In the genomic region with DNA sequence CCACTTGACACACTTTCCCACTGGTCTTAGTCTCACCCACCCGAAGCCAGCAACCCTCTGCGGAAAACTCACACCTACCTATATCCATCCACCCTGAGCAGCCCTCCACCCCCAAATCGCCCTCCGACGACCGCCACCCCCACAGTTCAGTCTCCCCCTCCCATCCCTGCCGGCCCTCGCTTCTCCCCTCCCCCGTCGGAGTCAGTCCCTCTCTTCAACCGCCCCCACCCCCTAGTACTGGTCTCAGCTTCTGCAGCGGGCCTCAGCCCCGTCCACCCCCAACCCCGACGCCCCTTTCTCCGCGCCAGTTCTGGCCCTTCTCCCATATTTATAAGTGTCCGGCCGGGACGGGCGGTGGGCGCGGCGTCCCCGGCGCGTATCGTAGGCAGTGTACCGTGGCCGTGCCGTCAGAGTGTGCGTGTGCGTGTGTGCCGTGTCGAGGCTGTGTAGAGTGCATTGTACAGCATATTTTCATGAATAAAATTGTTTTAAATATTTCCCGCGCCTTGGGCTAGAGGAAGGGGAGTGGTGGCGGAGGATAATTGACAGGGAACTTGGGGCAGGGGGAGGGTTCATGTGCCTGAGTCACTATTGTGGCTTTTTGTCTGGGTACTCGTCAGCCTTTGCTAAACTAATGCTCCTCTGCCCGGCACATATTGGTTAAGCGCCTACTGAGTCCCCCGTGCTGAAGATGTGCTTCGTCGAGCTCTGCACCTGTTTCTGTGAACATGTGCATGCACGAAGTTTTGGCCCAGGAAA, we compare ENCODE assay signal across 8 cellular contexts. TPM values are rescaled to one million over a fixed set of nuclear protein-coding genes. Genes with fewer than 3 reads are reported as not detected.
DNase-seq lines count a peak whose midpoint lies in the region; ATAC-seq and TF ChIP-seq lines count a peak whose summit lies in the region.

No MANE protein-coding gene starts in this region.

- H3K4me3 Mint-ChIP-seq in activated naive CD4-positive, alpha-beta T cell treated with anti-CD3 and anti-CD28 coated beads for 36 hours = peak overlapping the region; percentile 69

- intact Hi-C loops in activated naive CD4-positive, alpha-beta T cell treated with anti-CD3 and anti-CD28 coated beads for 36 hours (cut with micrococcal nuclease) = no loop called here
- intact Hi-C loops in testis (cut with DNase I; ENCODE audit: low total_unique reads) = no loop called here

- CTCF ChIA-PET in activated naive CD4-positive, alpha-beta T cell treated with anti-CD3 and anti-CD28 coated beads for 36 hours (lab: Charles Lee) = no interaction called here

- WGBS in testis, 2 donors = 36 to 49% methylated on average over 33 to 45 of the region's 45 CpGs

- H3K27me3 Mint-ChIP-seq in activated naive CD4-positive, alpha-beta T cell treated with anti-CD3 and anti-CD28 coated beads for 36 hours (ENCODE audit: low read depth) = peaks cover 57% of the 10 kb centered on the region

- H3K36me3 Mint-ChIP-seq in activated naive CD4-positive, alpha-beta T cell treated with anti-CD3 and anti-CD28 coated beads for 36 hours (ENCODE audit: low read depth) = no peaks in the 10 kb centered on the region

- H3K9me3 Mint-ChIP-seq in activated naive CD4-positive, alpha-beta T cell treated with anti-CD3 and anti-CD28 coated beads for 36 hours = no peaks in the 10 kb centered on the region

- no peak for TF ChIP-seq CTCF in testis (IDR thresholded peaks at IDR 0.05)

- DNase-seq in activated gamma-delta T cell treated with Interleukin-2 at 50 U/mL for 16 hours (peak; percentile 34), activated gamma-delta T cell (lab: John Stamatoyannopoulos, UW) (no peak), islet precursor cell (peak; percentile 72), testis (no peak), SKM-1 treated with dmso at 0.1 percent for 144 hours (lab: John Stamatoyannopoulos, UW; ENCODE audit: unreplicated experiment) (no peak)
- peak; percentile 67 for DNase-seq in activated naive CD4-positive, alpha-beta T cell treated with anti-CD3 and anti-CD28 coated beads for 36 hours

- H3K27ac Mint-ChIP-seq in activated naive CD4-positive, alpha-beta T cell treated with anti-CD3 and anti-CD28 coated beads for 36 hours = no peak overlapping the region

- peak overlapping the region; percentile 87 to 96 for H3K27ac ChIP-seq in testis

- H3K4me3 ChIP-seq in testis = peak overlapping the region; percentile 64 to 66

- H3K4me1 Mint-ChIP-seq in activated naive CD4-positive, alpha-beta T cell treated with anti-CD3 and anti-CD28 coated beads for 36 hours (ENCODE audit: low read depth) = peaks cover 13% of the 10 kb centered on the region

- no peaks in the 10 kb centered on the region for H3K9me3 ChIP-seq in testis

- H3K36me3 ChIP-seq in testis (ENCODE audit: low read depth, missing control alignments) = no peaks in the 10 kb centered on the region

- ATAC-seq in HG03460 (IDR thresholded peaks at IDR 0.05; ENCODE audit: unreplicated experiment) (no peak), HG03045 (IDR thresholded peaks at IDR 0.05; ENCODE audit: unreplicated experiment) (no peak)

- H3K4me1 ChIP-seq in testis = peaks cover 13% of the 10 kb centered on the region

- TF ChIP-seq POLR2A in testis (IDR thresholded peaks at IDR 0.05) = no peak

- H3K27me3 ChIP-seq in testis = no peaks in the 10 kb centered on the region

RNA-seq across cellular contexts. Expression of a gene that starts 22.0 kb away (rescaled TPM):
- under 1 TPM in 1 of 2 experiments, not detected in 1; 0.15 TPM for total RNA-seq in activated naive CD4-positive, alpha-beta T cell treated with anti-CD3 and anti-CD28 coated beads for 36 hours
- 1 to 10 TPM; 3.8 to 4.5 TPM for total RNA-seq in testis
- polyA plus RNA-seq in testis (ENCODE audit: insufficient read depth, low read depth, low replicate concordance) = 2.4 TPM

Comparison
In these comparisons a context has a peak if more than half of its experiments do, and no peak if none do; other contexts are left out.
1. DNase-seq: peak in activated gamma-delta T cell treated with Interleukin-2 at 50 U/mL for 16 hours (single experiment), activated naive CD4-positive, alpha-beta T cell treated with anti-CD3 and anti-CD28 coated beads for 36 hours (single experiment) and islet precursor cell (single experiment); none in activated gamma-delta T cell (single experiment), testis (single experiment) and SKM-1 treated with dmso at 0.1 percent for 144 hours (single experiment).
2. RNA of a gene that starts 22.0 kb away (total RNA-seq): 3.8 to 4.5 TPM in testis; 0.15 TPM in activated naive CD4-positive, alpha-beta T cell treated with anti-CD3 and anti-CD28 coated beads for 36 hours; every median in the first group is over 4 times any median in the second.